25 cellular contexts compared by ENCODE assay signal in the genomic region with DNA sequence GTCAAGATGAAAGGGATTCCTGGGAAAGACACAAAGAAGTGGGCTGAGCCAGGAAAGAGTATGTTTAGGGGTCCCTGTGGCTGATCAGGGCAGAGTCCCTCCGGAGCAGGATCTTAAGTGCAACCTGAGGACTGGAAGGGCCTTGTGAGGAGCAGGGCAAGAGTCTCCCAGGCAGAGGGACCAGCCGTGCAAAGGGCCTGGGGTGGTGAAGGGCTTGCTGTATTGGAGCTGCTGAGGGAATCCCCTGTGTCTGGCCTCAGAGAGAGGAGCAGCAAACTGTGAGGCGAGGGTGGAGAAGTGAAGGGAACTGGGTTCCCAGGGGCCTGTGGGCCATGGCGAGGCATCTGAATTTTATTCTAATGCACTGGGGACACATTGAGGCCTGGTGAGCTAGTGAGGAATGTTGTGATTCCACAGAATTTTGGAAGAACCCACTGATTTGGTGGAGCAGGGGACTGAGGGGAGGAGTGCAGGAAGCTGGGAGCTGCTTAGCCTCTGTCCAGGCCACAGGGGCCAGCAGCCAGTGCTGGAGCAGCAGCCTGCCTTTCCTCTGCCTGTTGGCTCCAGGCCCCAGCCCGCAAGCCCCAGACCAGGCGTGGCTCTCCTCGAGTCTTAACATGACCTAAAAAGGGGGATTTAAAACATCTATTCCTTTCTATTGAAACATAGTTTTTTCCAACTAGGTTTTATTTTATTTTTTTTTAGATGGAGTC.
DNase-seq lines count a peak whose midpoint lies in the region; ATAC-seq and TF ChIP-seq lines count a peak whose summit lies in the region.
"Had no signal": no experiment of that assay in that cellular context is flagged by ENCODE, and none has a peak within 500 bp of the region (broad histone marks: within the 10 kb centered on the region; RNA-seq: fewer than 3 reads in every experiment).

No MANE protein-coding gene starts in this region.

- peak overlapping the region; percentile 74 for H3K18ac ChIP-seq in neuronal stem cell (ENCODE audit: low read length)

- H3K27ac ChIP-seq in heart left ventricle (no peak overlapping the region), neuronal stem cell (replicated peaks; ENCODE audit: low read length) (no peak overlapping the region), upper lobe of right lung (no peak overlapping the region), coronary artery (no peak overlapping the region), hepatocyte (no peak overlapping the region)
- H3K27ac ChIP-seq: esophagus squamous epithelium, SJSA1, thoracic aorta had no signal

- ATAC-seq in Right ventricle myocardium inferior (peak; percentile 67), heart left ventricle (peak; percentile 74 to 90 (median 81)), upper lobe of right lung (peak; percentile 21), GM18858 (IDR thresholded peaks at IDR 0.05; ENCODE audit: unreplicated experiment) (no peak)
- ATAC-seq: activated CD4-positive, CD25-positive, alpha-beta regulatory T cell treated with anti-CD3 and anti-CD28 coated beads, Interleukin-2, amount 50 U/mL, for 24 hours had no signal

- H3K9me3 ChIP-seq in heart left ventricle (peaks cover 0 to 3% (median 0%) of the 10 kb centered on the region in 12 donors), neuronal stem cell (replicated peaks in 1 of 2; ENCODE audit: control insufficient read depth in 2 of 2, insufficient read depth in 1 of 2, low read depth in 1 of 2, low read length in 2 of 2) (no peaks in the 10 kb centered on the region), upper lobe of right lung (no peaks in the 10 kb centered on the region), hepatocyte (ENCODE audit: low read depth) (no peaks in the 10 kb centered on the region)
- H3K9me3 ChIP-seq: esophagus squamous epithelium, SJSA1, thoracic aorta had no signal

- no peak overlapping the region for H3K4me3 ChIP-seq in heart left ventricle
- H3K4me3 ChIP-seq in neuronal stem cell (ENCODE audit: low read length in 2 of 2), result no peak overlapping the region
- no peak overlapping the region for H3K4me3 ChIP-seq in upper lobe of right lung
- H3K4me3 ChIP-seq in coronary artery, result no peak overlapping the region
- H3K4me3 ChIP-seq in hepatocyte, result no peak overlapping the region
- H3K4me3 ChIP-seq: esophagus squamous epithelium, SJSA1, thoracic aorta had no signal

- H3K4me2 ChIP-seq in neuronal stem cell (ENCODE audit: insufficient read depth, low read length, poor library complexity, severe bottlenecking) (no peak overlapping the region), hepatocyte (no peak overlapping the region)

- no peak overlapping the region for H4K91ac ChIP-seq in neuronal stem cell (ENCODE audit: low read depth, low read length, poor library complexity)

- H2AFZ ChIP-seq in neuronal stem cell (ENCODE audit: low read length) (no peak overlapping the region), hepatocyte (no peak overlapping the region)

- no peak overlapping the region for H3K4ac ChIP-seq in neuronal stem cell (ENCODE audit: low read length)

- no peak for TF ChIP-seq POLR2A in heart left ventricle (IDR thresholded peaks at IDR 0.05)

- H3K4me1 ChIP-seq in heart left ventricle, result peaks cover 0 to 12% (median 7%) of the 10 kb centered on the region in 12 donors
- no peaks in the 10 kb centered on the region for H3K4me1 ChIP-seq in neuronal stem cell (ENCODE audit: control insufficient read depth in 2 of 2, insufficient read depth in 1 of 2, low read depth in 1 of 2, low read length in 2 of 2)
- H3K4me1 ChIP-seq in upper lobe of right lung, result no peaks in the 10 kb centered on the region
- no peaks in the 10 kb centered on the region for H3K4me1 ChIP-seq in hepatocyte (ENCODE audit: insufficient read depth)
- H3K4me1 ChIP-seq: esophagus squamous epithelium had no signal

- no peak overlapping the region for H4K8ac ChIP-seq in neuronal stem cell (ENCODE audit: low read depth, low read length)

- 69 to 81% (median 70%) methylated on average over 7 of the region's 7 CpGs for WGBS in heart left ventricle, 4 donors
- no CpG with 5 or more reads among the region's 7 CpGs for WGBS in neuronal stem cell (ENCODE audit: extremely low coverage in 2 of 2, insufficient read length in 2 of 2, insufficient replicate concordance in 1 of 2), 2 donors
- 90% methylated on average over 7 of the region's 7 CpGs for WGBS in hepatocyte (ENCODE audit: low lambda C conversion rate, missing lambda C conversion rate)

- H3K14ac ChIP-seq in neuronal stem cell (ENCODE audit: low read length), result no peak overlapping the region

- TF ChIP-seq CTCF in heart left ventricle (IDR thresholded peaks at IDR 0.05) (no peak), upper lobe of right lung (IDR thresholded peaks at IDR 0.05) (no peak), coronary artery (IDR thresholded peaks at IDR 0.05) (no peak), hepatocyte (IDR thresholded peaks at IDR 0.05; ENCODE audit: poor library complexity) (no peak)

- no peaks in the 10 kb centered on the region for H3K36me3 ChIP-seq in heart left ventricle
- H3K36me3 ChIP-seq in neuronal stem cell (replicated peaks in 1 of 2; ENCODE audit: control insufficient read depth in 2 of 2, insufficient read depth in 2 of 2, low read length in 2 of 2), result no peaks in the 10 kb centered on the region
- H3K36me3 ChIP-seq in upper lobe of right lung, result no peaks in the 10 kb centered on the region
- no peaks in the 10 kb centered on the region for H3K36me3 ChIP-seq in hepatocyte (replicated peaks; ENCODE audit: insufficient read depth, low read depth)
- H3K36me3 ChIP-seq: esophagus squamous epithelium, SJSA1, thoracic aorta had no signal

- no peaks in the 10 kb centered on the region for H3K79me2 ChIP-seq in hepatocyte

- DNase-seq in Right ventricle myocardium inferior (ENCODE audit: missing footprints) (peak; percentile 68), cardiac septum (ENCODE audit: low spot score) (no peak), heart left ventricle (peak; percentile 39 to 73 (median 62)), neuronal stem cell (ENCODE audit: low spot score) (no peak), upper lobe of right lung (no peak), coronary artery (ENCODE audit: low spot score) (no peak), hepatocyte (ENCODE audit: low spot score) (no peak)
- DNase-seq: 8988T; activated CD4-positive, alpha-beta T cell treated with anti-CD3 and anti-CD28 coated beads, Interleukin-2, amount 50 U/mL, for 48 hours; activated naive CD4-positive, alpha-beta T cell treated with anti-CD3 and anti-CD28 coated beads for 36 hours; AML-193; anterior cingulate cortex; caudate nucleus; CD4-positive, alpha-beta T cell; esophagus squamous epithelium; GOT3; NCI-H1105; NCI-H1930; NCI-H526 treated with DMSO at 0.1 percent for 48 hours; stimulated activated CD4-positive, alpha-beta T cell treated with anti-CD3 and anti-CD28 coated beads, Interleukin-15, amount 100 ng/mL, for 24 hours; stimulated activated naive CD4-positive, alpha-beta T cell treated with Interleukin-2 at 50 U/mL for 16 hours had no signal

- no peak overlapping the region for H2BK120ac ChIP-seq in neuronal stem cell (ENCODE audit: low read depth, low read length)

- H3K79me1 ChIP-seq in neuronal stem cell (ENCODE audit: low read depth, low read length), result no peaks in the 10 kb centered on the region

- no peak overlapping the region for H3K9ac ChIP-seq in neuronal stem cell (ENCODE audit: low read depth, low read length, poor library complexity)

- no peaks in the 10 kb centered on the region for H3K27me3 ChIP-seq in heart left ventricle
- H3K27me3 ChIP-seq in neuronal stem cell (ENCODE audit: control insufficient read depth in 3 of 3, insufficient read depth in 3 of 3, low read depth in 1 of 3, low read length in 3 of 3), result no peaks in the 10 kb centered on the region
- H3K27me3 ChIP-seq in upper lobe of right lung, result no peaks in the 10 kb centered on the region
- no peaks in the 10 kb centered on the region for H3K27me3 ChIP-seq in hepatocyte
- H3K27me3 ChIP-seq: esophagus squamous epithelium, SJSA1 had no signal

- no peaks in the 10 kb centered on the region for H3K9me2 ChIP-seq in hepatocyte (replicated peaks; ENCODE audit: insufficient read depth)

- no peak overlapping the region for H3K23ac ChIP-seq in neuronal stem cell (ENCODE audit: low read depth, low read length, poor library complexity)

- H2BK12ac ChIP-seq in neuronal stem cell (ENCODE audit: low read length), result peak overlapping the region; percentile 86

- H4K20me1 ChIP-seq in hepatocyte (ENCODE audit: insufficient read depth, poor library complexity, severe bottlenecking), result no peaks in the 10 kb centered on the region

- intact Hi-C loops in Right ventricle myocardium inferior (cut with DNase I) (no loop called here), cardiac septum (cut with DNase I) (no loop called here), heart left ventricle (cut with DNase I) (loop anchor here in 2 of 10 donors (10.0 kb wide), 2 partner anchors 135 to 155 kb away; partner anchors contain the start of gene IGFBP3 (in 2 of the 2)), upper lobe of right lung (cut with DNase I) (no loop called here)

- peak overlapping the region; percentile 56 for H2AK5ac ChIP-seq in neuronal stem cell (ENCODE audit: low read depth, low read length)

- H2BK15ac ChIP-seq in neuronal stem cell (ENCODE audit: low read length), result peak overlapping the region; percentile 86

- H2BK5ac ChIP-seq in neuronal stem cell (ENCODE audit: low read length), result no peak overlapping the region

Comparison
In these comparisons a context has a peak if more than half of its experiments do, and no peak if none do; other contexts are left out.
1. DNase-seq: peak in Right ventricle myocardium inferior (single experiment) and heart left ventricle (5 of 5); none in cardiac septum (single experiment), neuronal stem cell (single experiment), upper lobe of right lung (single experiment), coronary artery (single experiment) and hepatocyte (single experiment).